ENCODE assay signal across 1 cellular context in the genomic region with DNA sequence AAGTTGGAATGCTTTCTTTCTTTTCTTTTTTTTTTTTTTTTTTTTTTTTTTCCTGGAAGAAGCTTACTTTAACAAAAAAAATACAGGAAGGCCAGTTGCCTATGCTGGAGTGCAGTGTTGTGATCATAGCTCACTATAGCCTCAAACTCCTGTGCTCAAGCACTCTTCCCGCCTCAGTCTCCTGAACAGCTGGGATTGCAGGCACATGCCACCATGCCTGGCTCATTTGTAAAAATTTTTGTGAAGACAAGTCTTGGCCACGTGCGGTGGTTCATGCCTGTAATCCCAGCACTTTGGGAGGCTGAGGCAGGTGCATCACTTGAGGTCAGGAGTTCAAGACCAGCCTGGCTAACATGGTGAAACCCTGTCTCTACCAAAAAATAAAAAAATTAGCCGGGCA. TPM values are rescaled to one million over a fixed set of nuclear protein-coding genes. Genes with fewer than 3 reads are reported as not detected.
"Had no signal": no experiment of that assay in that cellular context is flagged by ENCODE, and none has a peak within 500 bp of the region (broad histone marks: within the 10 kb centered on the region; RNA-seq: fewer than 3 reads in every experiment).

No MANE protein-coding gene starts in this region.

RNA-seq across cellular contexts. Expression of a gene that starts 59.8 kb away (rescaled TPM):
- total RNA-seq: PC-3 had no signal
